9 cellular contexts compared by ENCODE assay signal in the genomic region with DNA sequence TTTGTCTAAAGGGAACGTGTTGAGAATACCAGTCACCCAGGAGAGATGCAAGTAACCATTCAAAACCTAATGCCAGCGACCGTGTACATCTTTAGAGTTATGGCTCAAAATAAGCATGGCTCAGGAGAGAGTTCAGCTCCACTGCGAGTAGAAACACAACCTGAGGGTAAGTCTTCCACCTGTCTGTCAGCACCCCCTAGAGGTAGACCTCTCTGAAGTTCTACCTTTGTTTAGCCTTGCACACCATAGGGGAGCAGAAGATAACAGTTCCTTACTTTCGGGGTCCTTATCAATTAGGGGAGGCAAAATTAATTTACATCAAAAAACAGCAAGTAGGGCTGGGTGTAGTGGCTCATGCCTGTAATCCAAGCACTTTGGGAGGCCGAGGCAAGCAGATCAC.
A peak's percentile ranks its signal among the peaks of the same experiment; 100 is the strongest.
DNase-seq lines count a peak whose midpoint lies in the region; ATAC-seq and TF ChIP-seq lines count a peak whose summit lies in the region.
"Had no signal": no experiment of that assay in that cellular context is flagged by ENCODE, and none has a peak within 500 bp of the region (broad histone marks: within the 10 kb centered on the region; RNA-seq: fewer than 3 reads in every experiment).

No MANE protein-coding gene starts in this region.

- no peak overlapping the region for H3K4ac ChIP-seq in mesendoderm (ENCODE audit: low read depth, low read length)

- H3K9me3 Mint-ChIP-seq in activated CD8-positive, alpha-beta T cell treated with anti-CD3 and anti-CD28 coated beads for 36 hours, result no peaks in the 10 kb centered on the region
- no peaks in the 10 kb centered on the region for H3K9me3 Mint-ChIP-seq in stimulated activated memory B cell treated with anti-CD40 and anti-IgM and Interleukin-4, amounts not matched to agents 10 μg/mL and 1 μg/mL and 100 μg/mL, for 72 hours

- no peaks in the 10 kb centered on the region for H3K79me1 ChIP-seq in mesendoderm (ENCODE audit: low read length)

- H2BK15ac ChIP-seq in mesendoderm (replicated peaks; ENCODE audit: low read depth), result no peak overlapping the region

- H3K27ac Mint-ChIP-seq in activated CD8-positive, alpha-beta T cell treated with anti-CD3 and anti-CD28 coated beads for 36 hours, result no peak overlapping the region
- H3K27ac Mint-ChIP-seq in stimulated activated memory B cell treated with anti-CD40 and anti-IgM and Interleukin-4, amounts not matched to agents 10 μg/mL and 1 μg/mL and 100 μg/mL, for 72 hours, result no peak overlapping the region

- no peaks in the 10 kb centered on the region for H3K4me1 ChIP-seq in mesendoderm (ENCODE audit: control insufficient read depth, low read depth, low read length)

- no peak overlapping the region for H3K9ac ChIP-seq in mesendoderm (ENCODE audit: low read length)

- H2BK5ac ChIP-seq in mesendoderm (ENCODE audit: low read length), result no peak overlapping the region

- H4K8ac ChIP-seq in mesendoderm (ENCODE audit: low read depth, low read length), result no peak overlapping the region

- TF ChIP-seq CTCF in HL-60 (IDR thresholded peaks at IDR 0.05; ENCODE audit: insufficient read depth, low read length), result peak; percentile 2
- peak; percentile 33 for TF ChIP-seq CTCF in activated CD8-positive, alpha-beta T cell treated with anti-CD3 and anti-CD28 coated beads for 36 hours (IDR thresholded peaks at IDR 0.05)

- no peak overlapping the region for H3K4me3 ChIP-seq in HL-60 (replicated peaks; ENCODE audit: insufficient read depth, low read length)
- H3K4me3 ChIP-seq in mesendoderm (ENCODE audit: low read length), result no peak overlapping the region

- H3K27me3 Mint-ChIP-seq in activated CD8-positive, alpha-beta T cell treated with anti-CD3 and anti-CD28 coated beads for 36 hours, result no peaks in the 10 kb centered on the region
- no peaks in the 10 kb centered on the region for H3K27me3 Mint-ChIP-seq in stimulated activated memory B cell treated with anti-CD40 and anti-IgM and Interleukin-4, amounts not matched to agents 10 μg/mL and 1 μg/mL and 100 μg/mL, for 72 hours

- no peak overlapping the region for H3K27ac ChIP-seq in HL-60 (replicated peaks)
- no peak overlapping the region for H3K27ac ChIP-seq in mesendoderm (ENCODE audit: low read depth, low read length)

- no CpG with 5 or more reads among the region's 6 CpGs for WGBS in mesendoderm (ENCODE audit: extremely low coverage, insufficient coverage, low lambda C conversion rate)

- H3K4me1 Mint-ChIP-seq in activated CD8-positive, alpha-beta T cell treated with anti-CD3 and anti-CD28 coated beads for 36 hours (ENCODE audit: low read depth), result no peaks in the 10 kb centered on the region
- H3K4me1 Mint-ChIP-seq in stimulated activated memory B cell treated with anti-CD40 and anti-IgM and Interleukin-4, amounts not matched to agents 10 μg/mL and 1 μg/mL and 100 μg/mL, for 72 hours, result no peaks in the 10 kb centered on the region

- POLR2A ChIA-PET in activated CD8-positive, alpha-beta T cell treated with anti-CD3 and anti-CD28 coated beads for 36 hours (lab: Charles Lee), result no interaction called here

- no peak overlapping the region for H4K5ac ChIP-seq in mesendoderm (ENCODE audit: low read length)

- CTCF ChIA-PET in activated CD8-positive, alpha-beta T cell treated with anti-CD3 and anti-CD28 coated beads for 36 hours (lab: Charles Lee), result interaction anchor here (1.0 to 7.1 kb wide), 5 partner anchors 22 to 523 kb away, joined by 3 to 76 read pairs (median 5); no protein-coding TSS in a partner anchor

- no peaks in the 10 kb centered on the region for H3K36me3 ChIP-seq in mesendoderm (ENCODE audit: control insufficient read depth, insufficient read depth, low read length)

- ATAC-seq in activated CD8-positive, alpha-beta T cell treated with anti-CD3 and anti-CD28 coated beads for 36 hours, result peak; percentile 64
- ATAC-seq in stimulated activated memory B cell treated with anti-CD40 and anti-IgM and Interleukin-4, amounts not matched to agents 10 μg/mL and 1 μg/mL and 100 μg/mL, for 72 hours, result no peak
- ATAC-seq in HG03571 (IDR thresholded peaks at IDR 0.05; ENCODE audit: unreplicated experiment), result no peak
- no peak for ATAC-seq in HG02970 (IDR thresholded peaks at IDR 0.05; ENCODE audit: low FRiP score, unreplicated experiment)

- H2AK5ac ChIP-seq in mesendoderm (ENCODE audit: low read length), result no peak overlapping the region

- DNase-seq in NCI-H146 treated with DMSO at 0.1 percent for 48 hours (lab: John Stamatoyannopoulos, UW; ENCODE audit: unreplicated experiment), result peak; percentile 7
- DNase-seq in NCI-H146 (lab: John Stamatoyannopoulos, UW), result no peak
- peak in 1 of 2 experiments; percentile 12 for DNase-seq in HL-60 (ENCODE audit: low read depth in 1 of 2, low spot score in 1 of 2)
- peak; percentile 20 for DNase-seq in activated CD8-positive, alpha-beta T cell treated with anti-CD3 and anti-CD28 coated beads for 36 hours
- peak; percentile 65 for DNase-seq in mesendoderm
- DNase-seq: GOT3 had no signal

- H3K18ac ChIP-seq in mesendoderm (ENCODE audit: low read length), result no peak overlapping the region

- no peak overlapping the region for H3K56ac ChIP-seq in mesendoderm (ENCODE audit: low read length)

- H2BK120ac ChIP-seq in mesendoderm (ENCODE audit: low read depth, low read length), result no peak overlapping the region

- no peaks in the 10 kb centered on the region for H3K36me3 Mint-ChIP-seq in activated CD8-positive, alpha-beta T cell treated with anti-CD3 and anti-CD28 coated beads for 36 hours (ENCODE audit: low read depth)
- peaks cover 17% of the 10 kb centered on the region for H3K36me3 Mint-ChIP-seq in stimulated activated memory B cell treated with anti-CD40 and anti-IgM and Interleukin-4, amounts not matched to agents 10 μg/mL and 1 μg/mL and 100 μg/mL, for 72 hours

- no peak overlapping the region for H3K4me2 ChIP-seq in mesendoderm (ENCODE audit: low read length)

- H3K4me3 Mint-ChIP-seq in activated CD8-positive, alpha-beta T cell treated with anti-CD3 and anti-CD28 coated beads for 36 hours, result no peak overlapping the region
- no peak overlapping the region for H3K4me3 Mint-ChIP-seq in stimulated activated memory B cell treated with anti-CD40 and anti-IgM and Interleukin-4, amounts not matched to agents 10 μg/mL and 1 μg/mL and 100 μg/mL, for 72 hours

- no peaks in the 10 kb centered on the region for H3K79me2 ChIP-seq in mesendoderm (ENCODE audit: control insufficient read depth, insufficient read depth, low read length)

- intact Hi-C loops in activated CD8-positive, alpha-beta T cell treated with anti-CD3 and anti-CD28 coated beads for 36 hours (cut with micrococcal nuclease), result no loop called here

- H3K27me3 ChIP-seq in HL-60 (ENCODE audit: insufficient read depth, poor library complexity, severe bottlenecking) (peaks cover 9% of the 10 kb centered on the region), mesendoderm (ENCODE audit: insufficient read depth, low read length, poor library complexity) (no peaks in the 10 kb centered on the region)

- H3K23ac ChIP-seq in mesendoderm (ENCODE audit: low read length), result no peak overlapping the region
